In genomic region chr14:72892103-72892878, GRCh38 we compare ENCODE assay signal across 8 cellular contexts. TPM values are rescaled to one million over a fixed set of nuclear protein-coding genes. Genes with fewer than 3 reads are reported as not detected.
DNase-seq lines count a peak whose midpoint lies in the region; ATAC-seq lines count a peak whose summit lies in the region.

No MANE protein-coding gene starts in this region.

- ATAC-seq in GM19351 (IDR thresholded peaks at IDR 0.05; ENCODE audit: unreplicated experiment): no peak
- ATAC-seq in GM18861 (IDR thresholded peaks at IDR 0.05; ENCODE audit: unreplicated experiment): no peak

- H3K36me3 ChIP-seq in iPS-15b (ENCODE audit: control insufficient read depth, insufficient read depth, low read length): no peaks in the 10 kb centered on the region
- H3K36me3 ChIP-seq in skeletal muscle tissue (ENCODE audit: control insufficient read depth in 3 of 3, insufficient read depth in 3 of 3, low read length in 3 of 3): no peaks in the 10 kb centered on the region

- H3K9ac ChIP-seq in iPS-15b (ENCODE audit: low read depth, low read length) (no peak overlapping the region), skeletal muscle tissue (ENCODE audit: low read depth in 1 of 3, low read length in 3 of 3) (peak overlapping the region; percentile 80 to 90 (median 81))

- peak overlapping the region; percentile 77 for H3K4me3 ChIP-seq in iPS-15b (ENCODE audit: low read depth, low read length)
- peak overlapping the region; percentile 83 to 89 (median 88) for H3K4me3 ChIP-seq in skeletal muscle tissue (ENCODE audit: low read length in 3 of 3)

- H3K36me3 Mint-ChIP-seq in activated naive CD8-positive, alpha-beta T cell: no peaks in the 10 kb centered on the region

- peaks cover 20% of the 10 kb centered on the region for H3K27me3 Mint-ChIP-seq in activated naive CD8-positive, alpha-beta T cell

- H3K27me3 ChIP-seq in iPS-15b (ENCODE audit: control insufficient read depth, insufficient read depth, low read length): peaks cover 77% of the 10 kb centered on the region
- H3K27me3 ChIP-seq in skeletal muscle tissue (ENCODE audit: control insufficient read depth in 3 of 3, insufficient read depth in 3 of 3, low read length in 3 of 3): no peaks in the 10 kb centered on the region

- peak overlapping the region; percentile 88 for H3K4me3 Mint-ChIP-seq in activated naive CD8-positive, alpha-beta T cell

- no peak overlapping the region for H3K27ac ChIP-seq in skeletal muscle tissue (ENCODE audit: low read depth, low read length)

- no peaks in the 10 kb centered on the region for H3K9me3 Mint-ChIP-seq in activated naive CD8-positive, alpha-beta T cell (ENCODE audit: low read depth)

- no peaks in the 10 kb centered on the region for H3K9me3 ChIP-seq in iPS-15b (ENCODE audit: control insufficient read depth, insufficient read depth, low read length)
- H3K9me3 ChIP-seq in skeletal muscle tissue (ENCODE audit: control insufficient read depth in 3 of 3, low read length in 3 of 3): no peaks in the 10 kb centered on the region

- peaks cover 27% of the 10 kb centered on the region for H3K4me1 ChIP-seq in iPS-15b (ENCODE audit: control insufficient read depth, insufficient read depth, low read length)
- peaks cover 26 to 50% (median 37%) of the 10 kb centered on the region in 3 donors for H3K4me1 ChIP-seq in skeletal muscle tissue (ENCODE audit: control insufficient read depth in 3 of 3, insufficient read depth in 3 of 3, low read length in 3 of 3)

- peak overlapping the region; percentile 55 for H3K27ac Mint-ChIP-seq in activated naive CD8-positive, alpha-beta T cell

- peak; percentile 55 for DNase-seq in ELF-1 (ENCODE audit: low read depth, low spot score)
- peak; percentile 42 to 75 for DNase-seq in NCI-H524 (lab: John Stamatoyannopoulos, UW)
- DNase-seq in GOT3 (lab: John Stamatoyannopoulos, UW): no peak

- H3K4me1 Mint-ChIP-seq in activated naive CD8-positive, alpha-beta T cell (ENCODE audit: low read depth): peaks cover 32% of the 10 kb centered on the region

RNA-seq across cellular contexts. Expression of gene DPF3, which starts 1.6 kb away (rescaled TPM):
- 1.6 TPM for total RNA-seq in skeletal muscle tissue

RNA-seq across cellular contexts. Expression of gene DCAF4, which starts 34.0 kb away (rescaled TPM):
- total RNA-seq in skeletal muscle tissue: 11.5 TPM
